In the genomic region with DNA sequence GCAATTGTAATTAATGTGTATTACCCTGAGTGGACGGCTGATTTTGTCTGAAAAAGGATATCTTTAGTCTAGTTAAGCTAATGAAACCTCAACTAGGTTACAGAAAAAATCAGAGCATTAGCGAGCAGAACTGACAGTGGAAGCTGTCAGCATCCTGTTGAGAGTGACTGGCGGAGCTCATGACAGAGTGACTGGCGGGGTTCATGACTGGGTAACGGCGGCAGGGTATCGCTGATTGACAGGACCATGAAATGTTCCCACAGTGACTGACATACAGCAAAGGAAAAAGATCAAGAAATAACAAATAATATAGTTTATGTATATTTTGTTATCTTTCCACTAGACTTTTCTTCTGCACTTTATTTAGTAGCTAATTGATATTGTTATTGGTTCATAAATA, we compare ENCODE assay signal across 7 cellular contexts.
"Had no signal": no experiment of that assay in that cellular context is flagged by ENCODE, and none has a peak within 500 bp of the region (broad histone marks: within the 10 kb centered on the region; RNA-seq: fewer than 3 reads in every experiment).

No MANE protein-coding gene starts in this region.

- ATAC-seq: GM23338, K562 had no signal

- DNase-seq: H9, HCEC 1CT, HFFc6, IMR-90, KG1 had no signal
